8 cellular contexts compared by ENCODE assay signal in the genomic region with DNA sequence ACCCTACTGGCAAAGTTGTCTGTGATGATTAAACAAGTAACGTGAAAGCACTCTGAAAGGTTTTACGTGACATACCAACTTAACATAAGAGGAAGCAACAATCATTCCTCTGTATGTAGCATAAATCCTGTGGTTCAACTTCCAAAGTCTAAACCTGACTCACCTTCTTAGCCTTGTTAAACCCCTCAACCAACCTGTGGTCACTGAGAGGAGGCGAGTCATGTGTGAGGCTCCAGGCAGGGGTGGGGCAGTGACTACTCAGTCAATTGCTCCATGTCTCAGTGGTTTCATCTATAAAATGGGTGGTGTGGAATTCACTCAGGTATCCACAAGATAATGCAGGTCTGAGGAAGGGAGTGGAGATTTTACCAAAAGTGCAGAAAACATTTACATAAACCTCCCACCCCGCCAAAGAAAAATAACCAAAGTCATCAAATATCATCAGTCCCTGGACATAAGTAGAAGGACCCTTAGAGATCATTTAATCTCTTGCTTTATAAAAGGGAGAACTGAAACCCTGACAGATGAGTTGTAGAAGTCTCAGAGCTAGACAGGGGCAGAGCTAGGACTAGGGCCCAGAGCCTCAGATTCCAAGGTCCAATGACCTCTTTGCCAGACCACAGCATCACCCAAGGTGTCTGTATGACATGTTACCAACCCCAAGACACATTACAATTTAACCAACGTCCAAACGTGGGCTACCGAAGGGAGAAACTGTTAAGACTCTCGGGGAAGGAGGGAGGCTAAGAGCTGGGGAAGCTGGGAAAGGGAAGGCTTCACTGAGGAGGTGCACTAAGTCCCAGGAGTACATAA. TPM values are rescaled to one million over a fixed set of nuclear protein-coding genes. Genes with fewer than 3 reads are reported as not detected.
DNase-seq lines count a peak whose midpoint lies in the region; ATAC-seq and TF ChIP-seq lines count a peak whose summit lies in the region.

No MANE protein-coding gene starts in this region.

- peak overlapping the region; percentile 79 for H3K27ac Mint-ChIP-seq in T-helper 1 cell treated with Interleukin-12 subunit alpha and Interleukin-12 subunit beta and Interleukin-4 antibody, amounts not matched to agents 30 μg/mL and 1 μg/mL, for 36 hours
- H3K27ac Mint-ChIP-seq in activated CD8-positive, alpha-beta T cell treated with anti-CD3 and anti-CD28 coated beads for 36 hours, result peak overlapping the region; percentile 81
- H3K27ac Mint-ChIP-seq in stimulated activated naive CD8-positive, alpha-beta T cell treated with anti-CD3 and anti-CD28 coated beads, Interleukin-15, amount 100 ng/mL, for 72 hours, result peak overlapping the region; percentile 85 to 94

- H3K4me3 ChIP-seq in HL-60 (replicated peaks; ENCODE audit: insufficient read depth, low read length), result no peak overlapping the region

- H3K27me3 Mint-ChIP-seq in T-helper 1 cell treated with Interleukin-12 subunit alpha and Interleukin-12 subunit beta and Interleukin-4 antibody, amounts not matched to agents 30 μg/mL and 1 μg/mL, for 36 hours (ENCODE audit: low read depth), result no peaks in the 10 kb centered on the region
- H3K27me3 Mint-ChIP-seq in activated CD8-positive, alpha-beta T cell treated with anti-CD3 and anti-CD28 coated beads for 36 hours, result no peaks in the 10 kb centered on the region
- no peaks in the 10 kb centered on the region for H3K27me3 Mint-ChIP-seq in stimulated activated naive CD8-positive, alpha-beta T cell treated with anti-CD3 and anti-CD28 coated beads, Interleukin-15, amount 100 ng/mL, for 72 hours

- peak; percentile 20 for ATAC-seq in activated CD8-positive, alpha-beta T cell treated with anti-CD3 and anti-CD28 coated beads for 36 hours
- ATAC-seq in stimulated activated naive CD8-positive, alpha-beta T cell treated with anti-CD3 and anti-CD28 coated beads, Interleukin-15, amount 100 ng/mL, for 72 hours, result peak; percentile 33

- H3K27me3 ChIP-seq in HL-60 (ENCODE audit: insufficient read depth, poor library complexity, severe bottlenecking), result no peaks in the 10 kb centered on the region

- no peaks in the 10 kb centered on the region for H3K9me3 Mint-ChIP-seq in T-helper 1 cell treated with Interleukin-12 subunit alpha and Interleukin-12 subunit beta and Interleukin-4 antibody, amounts not matched to agents 30 μg/mL and 1 μg/mL, for 36 hours
- H3K9me3 Mint-ChIP-seq in activated CD8-positive, alpha-beta T cell treated with anti-CD3 and anti-CD28 coated beads for 36 hours, result no peaks in the 10 kb centered on the region
- H3K9me3 Mint-ChIP-seq in stimulated activated naive CD8-positive, alpha-beta T cell treated with anti-CD3 and anti-CD28 coated beads, Interleukin-15, amount 100 ng/mL, for 72 hours, result no peaks in the 10 kb centered on the region

- POLR2A ChIA-PET in activated CD8-positive, alpha-beta T cell treated with anti-CD3 and anti-CD28 coated beads for 36 hours (lab: Charles Lee), result interaction anchor here (0.9 to 28.8 kb wide), 7 partner anchors 13 to 175 kb away, joined by 3 to 955 read pairs (median 57); a partner anchor contains a TSS

- intact Hi-C loops in activated CD8-positive, alpha-beta T cell treated with anti-CD3 and anti-CD28 coated beads for 36 hours (cut with micrococcal nuclease), result loop anchor here (2.0 kb wide), 1 partner anchor 13 kb away; no protein-coding TSS in a partner anchor

- H3K4me1 Mint-ChIP-seq in T-helper 1 cell treated with Interleukin-12 subunit alpha and Interleukin-12 subunit beta and Interleukin-4 antibody, amounts not matched to agents 30 μg/mL and 1 μg/mL, for 36 hours (ENCODE audit: low read depth), result peaks cover 52% of the 10 kb centered on the region
- peaks cover 53% of the 10 kb centered on the region for H3K4me1 Mint-ChIP-seq in activated CD8-positive, alpha-beta T cell treated with anti-CD3 and anti-CD28 coated beads for 36 hours (ENCODE audit: low read depth)
- H3K4me1 Mint-ChIP-seq in stimulated activated naive CD8-positive, alpha-beta T cell treated with anti-CD3 and anti-CD28 coated beads, Interleukin-15, amount 100 ng/mL, for 72 hours, result peaks cover 60% of the 10 kb centered on the region

- DNase-seq in T-helper 1 cell (no peak), HL-60 (ENCODE audit: low read depth in 1 of 2, low spot score in 1 of 2) (no peak), iris pigment epithelial cell (ENCODE audit: low read depth) (peak; percentile 71), iPS-NIHi7 (ENCODE audit: extremely low spot score) (no peak), cortex of kidney (lab: John Stamatoyannopoulos, UW) (no peak)
- peak; percentile 78 for DNase-seq in activated CD8-positive, alpha-beta T cell treated with anti-CD3 and anti-CD28 coated beads for 36 hours
- DNase-seq in stimulated activated naive CD8-positive, alpha-beta T cell treated with anti-CD3 and anti-CD28 coated beads, Interleukin-15, amount 100 ng/mL, for 72 hours, result peak in 1 of 2 donors; percentile 62

- peaks cover 41% of the 10 kb centered on the region for H3K36me3 Mint-ChIP-seq in T-helper 1 cell treated with Interleukin-12 subunit alpha and Interleukin-12 subunit beta and Interleukin-4 antibody, amounts not matched to agents 30 μg/mL and 1 μg/mL, for 36 hours (ENCODE audit: low read depth)
- peaks cover 55% of the 10 kb centered on the region for H3K36me3 Mint-ChIP-seq in activated CD8-positive, alpha-beta T cell treated with anti-CD3 and anti-CD28 coated beads for 36 hours (ENCODE audit: low read depth)

- H3K27ac ChIP-seq in HL-60 (replicated peaks), result peak overlapping the region; percentile 100

- CTCF ChIA-PET in activated CD8-positive, alpha-beta T cell treated with anti-CD3 and anti-CD28 coated beads for 36 hours (lab: Charles Lee), result interaction anchor here (1.2 to 15.2 kb wide), 4 partner anchors 12 to 172 kb away, joined by 3 to 215 read pairs (median 59); no protein-coding TSS in a partner anchor

- no peak for TF ChIP-seq CTCF in HL-60 (IDR thresholded peaks at IDR 0.05; ENCODE audit: insufficient read depth, low read length)
- TF ChIP-seq CTCF in activated CD8-positive, alpha-beta T cell treated with anti-CD3 and anti-CD28 coated beads for 36 hours (IDR thresholded peaks at IDR 0.05), result no peak

- H3K4me3 Mint-ChIP-seq in T-helper 1 cell treated with Interleukin-12 subunit alpha and Interleukin-12 subunit beta and Interleukin-4 antibody, amounts not matched to agents 30 μg/mL and 1 μg/mL, for 36 hours, result peak overlapping the region; percentile 70
- peak overlapping the region; percentile 52 for H3K4me3 Mint-ChIP-seq in activated CD8-positive, alpha-beta T cell treated with anti-CD3 and anti-CD28 coated beads for 36 hours
- peak overlapping the region; percentile 80 to 82 for H3K4me3 Mint-ChIP-seq in stimulated activated naive CD8-positive, alpha-beta T cell treated with anti-CD3 and anti-CD28 coated beads, Interleukin-15, amount 100 ng/mL, for 72 hours

RNA-seq across cellular contexts. Expression of a gene that starts 3.7 kb away (rescaled TPM):
- total RNA-seq in activated CD8-positive, alpha-beta T cell treated with anti-CD3 and anti-CD28 coated beads for 36 hours, result 100 to 1,000 TPM; 470 to 489 TPM

Comparison
In these comparisons a context has a peak if more than half of its experiments do, and no peak if none do; other contexts are left out.
1. DNase-seq: peak in activated CD8-positive, alpha-beta T cell treated with anti-CD3 and anti-CD28 coated beads for 36 hours (single experiment) and iris pigment epithelial cell (single experiment); none in T-helper 1 cell (0 of 5), HL-60 (0 of 2), iPS-NIHi7 (single experiment) and cortex of kidney (single experiment).
2. Peak in every context shown above with its lines, with median percentiles within 50 percentile points of each other: H3K27ac Mint-ChIP-seq and H3K4me3 Mint-ChIP-seq.